ENCODE assay signal across 1 cellular context in genomic region chr2:70085711-70086277, GRCh38.
TF ChIP-seq lines count a peak whose summit lies in the region.

No MANE protein-coding gene starts in this region.

TF ChIP-seq in GM23338, 12 proteins besides CTCF, POLR2A, EP300 and RAD21 (continued from another document):
- no peak for TF ChIP-seq REST (IDR thresholded peaks at IDR 0.05; ENCODE audit: unreplicated experiment)
- no peak for TF ChIP-seq NANOG (IDR thresholded peaks at IDR 0.05; ENCODE audit: borderline replicate concordance)
- no peak for TF ChIP-seq STAT1 (IDR thresholded peaks at IDR 0.05; ENCODE audit: unreplicated experiment)
- TF ChIP-seq ZNF331 (CRISPR knock-in tag; IDR thresholded peaks at IDR 0.05; ENCODE audit: low read depth), result no peak
- no peak for TF ChIP-seq ZNF462 (CRISPR knock-in tag; IDR thresholded peaks at IDR 0.05)
- TF ChIP-seq ZNF114 (CRISPR knock-in tag; IDR thresholded peaks at IDR 0.05), result no peak
